17 cellular contexts compared by ENCODE assay signal in genomic region chr2:226971770-226972169, GRCh38.
DNase-seq lines count a peak whose midpoint lies in the region; ATAC-seq and TF ChIP-seq lines count a peak whose summit lies in the region.
"Had no signal": no experiment of that assay in that cellular context is flagged by ENCODE, and none has a peak within 500 bp of the region (broad histone marks: within the 10 kb centered on the region; RNA-seq: fewer than 3 reads in every experiment).

No MANE protein-coding gene starts in this region.

- H3K36me3 ChIP-seq in OCI-LY1 (ENCODE audit: insufficient read depth, low read length) (peaks cover 6% of the 10 kb centered on the region), uterus (no peaks in the 10 kb centered on the region), colonic mucosa (no peaks in the 10 kb centered on the region)
- H3K36me3 ChIP-seq: stomach, WERI-Rb-1 had no signal

- H3K79me2 ChIP-seq in OCI-LY1 (ENCODE audit: insufficient read depth, low read length), result no peaks in the 10 kb centered on the region

- H3K4me1 Mint-ChIP-seq in activated naive CD4-positive, alpha-beta T cell treated with anti-CD3 and anti-CD28 coated beads, Interleukin-2, amount 50 U/mL, for 24 hours, result peaks cover 38% of the 10 kb centered on the region

- no peaks in the 10 kb centered on the region for H3K9me3 ChIP-seq in OCI-LY1 (ENCODE audit: low read length)
- H3K9me3 ChIP-seq in uterus, result no peaks in the 10 kb centered on the region
- H3K9me3 ChIP-seq in colonic mucosa, result no peaks in the 10 kb centered on the region
- H3K9me3 ChIP-seq: Caco-2, SK-N-SH, stomach had no signal

- TF ChIP-seq POLR2A in uterus (IDR thresholded peaks at IDR 0.05) (no peak), GM18505 (IDR thresholded peaks at IDR 0.05; ENCODE audit: borderline replicate concordance, extremely low read depth, insufficient read depth, insufficient read length) (no peak)

- H3K27me3 ChIP-seq in OCI-LY1 (ENCODE audit: insufficient read depth, low read length) (no peaks in the 10 kb centered on the region), uterus (no peaks in the 10 kb centered on the region), colonic mucosa (no peaks in the 10 kb centered on the region)
- H3K27me3 ChIP-seq: stomach had no signal

- intact Hi-C loops in uterus (cut with DNase I; ENCODE audit: low total_unique reads) (no loop called here), colonic mucosa (cut with DNase I) (no loop called here)

- no peaks in the 10 kb centered on the region for H4K20me1 ChIP-seq in OCI-LY1 (ENCODE audit: insufficient read depth, low read length)

- H3F3A ChIP-seq in OCI-LY1 (ENCODE audit: insufficient read depth, low read length), result peaks cover 12% of the 10 kb centered on the region

- ATAC-seq in HG02571 (IDR thresholded peaks at IDR 0.05; ENCODE audit: unreplicated experiment), result peak; percentile 41
- ATAC-seq in GM18505 (IDR thresholded peaks at IDR 0.05; ENCODE audit: unreplicated experiment), result no peak
- ATAC-seq: K562 had no signal

- no peaks in the 10 kb centered on the region for H3K9me3 Mint-ChIP-seq in activated naive CD4-positive, alpha-beta T cell treated with anti-CD3 and anti-CD28 coated beads, Interleukin-2, amount 50 U/mL, for 24 hours
- H3K9me3 Mint-ChIP-seq: mesothelial cell of epicardium had no signal

- H3K4me2 ChIP-seq in OCI-LY1 (ENCODE audit: low read length), result peak overlapping the region; percentile 54
- H3K4me2 ChIP-seq: SK-N-SH had no signal

- H3K36me3 Mint-ChIP-seq in activated naive CD4-positive, alpha-beta T cell treated with anti-CD3 and anti-CD28 coated beads, Interleukin-2, amount 50 U/mL, for 24 hours, result peaks cover 13% of the 10 kb centered on the region

- H3K9me2 ChIP-seq in OCI-LY1 (ENCODE audit: low read depth, low read length), result no peaks in the 10 kb centered on the region
- H3K9me2 ChIP-seq: SK-N-SH had no signal

- H3K4me3 Mint-ChIP-seq in activated naive CD4-positive, alpha-beta T cell treated with anti-CD3 and anti-CD28 coated beads, Interleukin-2, amount 50 U/mL, for 24 hours, result no peak overlapping the region
- H3K4me3 Mint-ChIP-seq: mesothelial cell of epicardium had no signal

- H2AFZ ChIP-seq in OCI-LY1 (ENCODE audit: low read length), result no peak overlapping the region

- H3K9ac ChIP-seq in OCI-LY1 (ENCODE audit: low read length) (peak overlapping the region; percentile 56), colonic mucosa (ENCODE audit: low read depth in 2 of 2, low read length in 2 of 2) (no peak overlapping the region)
- H3K9ac ChIP-seq: SK-N-SH had no signal

- peak overlapping the region; percentile 15 for H3K27ac Mint-ChIP-seq in activated naive CD4-positive, alpha-beta T cell treated with anti-CD3 and anti-CD28 coated beads, Interleukin-2, amount 50 U/mL, for 24 hours
- H3K27ac Mint-ChIP-seq: mesothelial cell of epicardium had no signal

- DNase-seq in activated naive CD4-positive, alpha-beta T cell treated with anti-CD3 and anti-CD28 coated beads, Interleukin-2, amount 50 U/mL, for 16 hours, result no peak
- DNase-seq in uterus (no peak), NCI-H187 treated with DMSO at 0.1 percent for 48 hours (lab: John Stamatoyannopoulos, UW) (no peak), colonic mucosa (no peak)
- DNase-seq: Caco-2, GF-D8, islet precursor cell, NCI-H524, SK-N-SH, stomach, WERI-Rb-1 had no signal

- peak overlapping the region; percentile 33 for H3K4me3 ChIP-seq in OCI-LY1 (ENCODE audit: low read depth, low read length, poor library complexity, severe bottlenecking)
- H3K4me3 ChIP-seq in uterus, result no peak overlapping the region
- no peak overlapping the region for H3K4me3 ChIP-seq in colonic mucosa
- H3K4me3 ChIP-seq: K562, stomach had no signal

- H3K4me1 ChIP-seq in OCI-LY1 (ENCODE audit: insufficient read depth, low read length, severe bottlenecking) (peaks cover 67% of the 10 kb centered on the region), uterus (no peaks in the 10 kb centered on the region), colonic mucosa (no peaks in the 10 kb centered on the region)
- H3K4me1 ChIP-seq: Caco-2, stomach had no signal

- TF ChIP-seq CTCF in OCI-LY1 (IDR thresholded peaks at IDR 0.05; ENCODE audit: low read length), result no peak
- no peak for TF ChIP-seq CTCF in uterus (IDR thresholded peaks at IDR 0.05)
- TF ChIP-seq CTCF in colonic mucosa (IDR thresholded peaks at IDR 0.05), result no peak

- no peaks in the 10 kb centered on the region for H3K27me3 Mint-ChIP-seq in activated naive CD4-positive, alpha-beta T cell treated with anti-CD3 and anti-CD28 coated beads, Interleukin-2, amount 50 U/mL, for 24 hours

- peak overlapping the region; percentile 98 for H3K27ac ChIP-seq in OCI-LY1 (ENCODE audit: low read depth, low read length, poor library complexity, severe bottlenecking)
- peak overlapping the region; percentile 81 to 90 for H3K27ac ChIP-seq in uterus
- H3K27ac ChIP-seq in colonic mucosa, result no peak overlapping the region
- H3K27ac ChIP-seq: stomach, WERI-Rb-1 had no signal
